In the genomic region with DNA sequence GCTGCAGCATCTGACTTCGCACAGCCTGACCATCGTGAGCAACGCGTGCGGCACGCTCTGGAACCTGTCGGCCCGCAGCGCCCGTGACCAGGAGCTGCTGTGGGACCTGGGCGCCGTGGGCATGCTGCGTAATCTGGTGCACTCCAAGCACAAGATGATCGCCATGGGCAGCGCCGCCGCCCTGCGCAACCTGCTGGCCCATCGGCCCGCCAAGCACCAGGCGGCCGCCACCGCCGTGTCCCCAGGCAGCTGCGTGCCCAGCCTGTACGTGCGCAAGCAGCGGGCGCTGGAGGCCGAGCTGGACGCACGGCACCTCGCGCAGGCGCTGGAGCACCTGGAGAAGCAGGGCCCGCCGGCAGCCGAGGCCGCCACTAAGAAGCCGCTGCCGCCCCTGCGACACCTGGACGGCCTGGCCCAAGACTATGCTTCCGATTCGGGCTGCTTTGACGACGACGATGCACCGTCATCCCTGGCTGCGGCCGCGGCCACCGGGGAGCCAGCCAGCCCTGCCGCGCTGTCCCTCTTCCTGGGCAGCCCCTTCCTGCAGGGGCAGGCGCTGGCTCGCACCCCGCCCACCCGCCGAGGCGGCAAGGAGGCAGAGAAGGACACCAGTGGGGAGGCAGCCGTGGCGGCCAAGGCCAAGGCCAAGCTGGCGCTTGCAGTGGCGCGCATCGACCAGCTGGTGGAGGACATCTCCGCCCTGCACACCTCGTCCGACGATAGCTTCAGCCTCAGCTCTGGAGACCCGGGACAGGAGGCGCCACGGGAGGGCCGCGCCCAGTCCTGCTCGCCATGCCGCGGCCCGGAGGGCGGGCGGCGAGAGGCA, we compare ENCODE assay signal across 8 cellular contexts. TPM values are rescaled to one million over a fixed set of nuclear protein-coding genes. Genes with fewer than 3 reads are reported as not detected.
DNase-seq lines count a peak whose midpoint lies in the region; ATAC-seq, FAIRE-seq and TF ChIP-seq lines count a peak whose summit lies in the region.

No MANE protein-coding gene starts in this region.

- ATAC-seq in HG03159 (IDR thresholded peaks at IDR 0.05; ENCODE audit: unreplicated experiment) (no peak), HG03139 (IDR thresholded peaks at IDR 0.05; ENCODE audit: unreplicated experiment) (no peak)

- H3K27ac ChIP-seq in endothelial cell of umbilical vein (ENCODE audit: insufficient read depth, low read depth, low read length), result no peak overlapping the region
- H3K27ac ChIP-seq in neural cell (ENCODE audit: low read length), result no peak overlapping the region

- DNase-seq in DMS53 (lab: John Stamatoyannopoulos, UW) (peak; percentile 89), endothelial cell of umbilical vein (ENCODE audit: low read depth, low spot score) (peak; percentile 41), posterior vena cava (ENCODE audit: low spot score) (no peak), SKM-1 treated with dmso at 0.1 percent for 144 hours (lab: John Stamatoyannopoulos, UW; ENCODE audit: unreplicated experiment) (no peak)

- CTCF ChIA-PET in endothelial cell of umbilical vein (lab: Charles Lee), result interaction anchor here (0.8 to 2.6 kb wide), 13 partner anchors 10 to 303 kb away, joined by 3 to 14 read pairs (median 5); partner anchors contain the start of gene REEP6

- TF ChIP-seq CTCF in LNCAP (IDR thresholded peaks at IDR 0.05) (peak; percentile 37; the same call in 1 of the 2 replicates), endothelial cell of umbilical vein (IDR thresholded peaks at IDR 0.05; ENCODE audit: extremely low read depth in 1 of 2, insufficient read depth in 1 of 2, low read depth in 1 of 2, low read length in 2 of 2) (peak; percentile 28 to 77), neural cell (IDR thresholded peaks at IDR 0.05; ENCODE audit: poor library complexity, severe bottlenecking) (peak; percentile 26)

- BruUV-seq in endothelial cell of umbilical vein (replicated peaks; lab: Mats Ljungman, UMichigan), result no TSS peak

- TF ChIP-seq EP300 in neural cell (conservative IDR thresholded peaks at IDR 0.05; ENCODE audit: poor library complexity, severe bottlenecking), result no peak

- dilution Hi-C loops in endothelial cell of umbilical vein (cut with MboI; ENCODE audit: extremely low pct_ligation_motif_present, low sequenced_read_pairs), result no loop called here

- H3F3A ChIP-seq in neural cell (ENCODE audit: insufficient read depth, low read length, poor library complexity, severe bottlenecking), result no peaks in the 10 kb centered on the region

- no peaks in the 10 kb centered on the region for H3K9me1 ChIP-seq in endothelial cell of umbilical vein (replicated peaks; ENCODE audit: control insufficient read depth, extremely low read depth, insufficient read depth, low read length)

- H3K4me2 ChIP-seq in endothelial cell of umbilical vein (ENCODE audit: insufficient read depth, low read length) (peak overlapping the region; percentile 2), neural cell (ENCODE audit: low read length) (no peak overlapping the region)

- intact Hi-C loops in endothelial cell of umbilical vein (cut with micrococcal nuclease) (no loop called here), posterior vena cava (cut with DNase I) (no loop called here)

- H3K79me2 ChIP-seq in endothelial cell of umbilical vein (ENCODE audit: control insufficient read depth, insufficient read depth, low read length), result no peaks in the 10 kb centered on the region
- peaks cover 5% of the 10 kb centered on the region for H3K79me2 ChIP-seq in neural cell (replicated peaks; ENCODE audit: insufficient read depth, low read length)

- TF ChIP-seq POLR2A in endothelial cell of umbilical vein (IDR thresholded peaks at IDR 0.05; ENCODE audit: low read depth, low read length), result no peak

- H3K9me3 ChIP-seq in endothelial cell of umbilical vein (replicated peaks; ENCODE audit: control insufficient read depth, insufficient read depth, low read length), result no peaks in the 10 kb centered on the region
- no peaks in the 10 kb centered on the region for H3K9me3 ChIP-seq in neural cell (ENCODE audit: low read length)

- H3K27me3 ChIP-seq in endothelial cell of umbilical vein (ENCODE audit: control insufficient read depth in 2 of 2, insufficient read depth in 2 of 2, low read length in 2 of 2) (peaks cover 25 to 53% of the 10 kb centered on the region in 2 experiments), neural cell (ENCODE audit: insufficient read depth, low read depth, low read length) (no peaks in the 10 kb centered on the region)

- no peaks in the 10 kb centered on the region for H3K9me2 ChIP-seq in neural cell (ENCODE audit: insufficient read depth, low read length)

- H4K20me1 ChIP-seq in endothelial cell of umbilical vein (replicated peaks; ENCODE audit: control insufficient read depth, extremely low read depth, insufficient read depth, low read length) (no peaks in the 10 kb centered on the region), neural cell (ENCODE audit: insufficient read depth) (peaks cover 39% of the 10 kb centered on the region)

- peak; percentile 75 for FAIRE-seq in endothelial cell of umbilical vein (lab: Jason Lieb, UNC)

- H3K4me3 ChIP-seq in endothelial cell of umbilical vein (replicated peaks in 1 of 3; ENCODE audit: insufficient read depth in 1 of 3, low read depth in 1 of 3, low read length in 3 of 3) (no peak overlapping the region), neural cell (ENCODE audit: low read length) (no peak overlapping the region)

- TF ChIP-seq RAD21 in neural cell (conservative IDR thresholded peaks at IDR 0.05), result no peak

- H2AFZ ChIP-seq in endothelial cell of umbilical vein (ENCODE audit: low read depth, low read length), result no peak overlapping the region
- H2AFZ ChIP-seq in neural cell (ENCODE audit: low read depth, low read length), result no peak overlapping the region

- H3K36me3 ChIP-seq in endothelial cell of umbilical vein (ENCODE audit: control insufficient read depth in 2 of 2, extremely low read depth in 1 of 2, insufficient read depth in 2 of 2, low read length in 2 of 2), result no peaks in the 10 kb centered on the region
- H3K36me3 ChIP-seq in neural cell (ENCODE audit: insufficient read depth, low read length), result peaks cover 6% of the 10 kb centered on the region

- POLR2A ChIA-PET in endothelial cell of umbilical vein (lab: Charles Lee), result no interaction called here

- H3K9ac ChIP-seq in endothelial cell of umbilical vein (replicated peaks; ENCODE audit: extremely low read depth, insufficient read depth, low read length), result no peak overlapping the region
- no peak overlapping the region for H3K9ac ChIP-seq in neural cell (ENCODE audit: low read length)

- peaks cover 5% of the 10 kb centered on the region for H3K4me1 ChIP-seq in endothelial cell of umbilical vein (ENCODE audit: control insufficient read depth, extremely low read depth, insufficient read depth, low read length)

RNA-seq across cellular contexts. Expression of gene C19orf25, which starts 13.6 kb away (rescaled TPM):
- total RNA-seq in endothelial cell of umbilical vein, result 28.0 and 29.0 TPM in 2 replicates
- 34.6 and 40.3 TPM in 2 replicates for polyA plus RNA-seq in endothelial cell of umbilical vein
- 21.2 and 27.3 TPM in 2 replicates for polyA plus RNA-seq in endothelial cell of umbilical vein (2011; cell fraction: cytosol; rRNA removed)
- 20.9 TPM in 2 replicates for polyA plus RNA-seq in endothelial cell of umbilical vein (2011; cell fraction: nucleus; rRNA removed)
- polyA plus RNA-seq in endothelial cell of umbilical vein (2012), result 10.8 and 16.6 TPM in 2 replicates
- 7.0 and 9.5 TPM in 2 replicates for polyA minus RNA-seq in endothelial cell of umbilical vein
- polyA minus RNA-seq in endothelial cell of umbilical vein (2011; cell fraction: cytosol; rRNA and poly(A)+ RNA removed), result 19.0 TPM
- 9.1 and 11.3 TPM in 2 replicates for polyA minus RNA-seq in endothelial cell of umbilical vein (2011; cell fraction: nucleus; rRNA and poly(A)+ RNA removed)
- polyA plus RNA-seq in neural cell, result 80.2 and 108 TPM in 2 replicates
- 33.8 and 39.9 TPM in 2 replicates for polyA minus RNA-seq in neural cell
- 10 to 100 TPM; 16.2 to 17.3 TPM for total RNA-seq in posterior vena cava

RNA-seq across cellular contexts. Expression of gene APC2, which starts 15.5 kb away (rescaled TPM):
- total RNA-seq in endothelial cell of umbilical vein (0.04 and 0.23 TPM in 2 replicates), posterior vena cava (under 1 TPM; 0.05 to 0.10 TPM)
- polyA plus RNA-seq in endothelial cell of umbilical vein (0.01 and 0.05 TPM in 2 replicates), neural cell (50.5 and 79.7 TPM in 2 replicates)
- 0.01 and 0.03 TPM in 2 replicates for polyA plus RNA-seq in endothelial cell of umbilical vein (2011; cell fraction: cytosol; rRNA removed)
- polyA plus RNA-seq in endothelial cell of umbilical vein (2011; cell fraction: nucleus; rRNA removed), result 0.10 and 0.12 TPM in 2 replicates
- polyA plus RNA-seq in endothelial cell of umbilical vein (2012), result 0.15 and 0.19 TPM in 2 replicates
- polyA minus RNA-seq in endothelial cell of umbilical vein (0.04 TPM in 1 of 2 replicates, not detected in the other), neural cell (302 and 348 TPM in 2 replicates)
- 0.41 TPM for polyA minus RNA-seq in endothelial cell of umbilical vein (2011; cell fraction: cytosol; rRNA and poly(A)+ RNA removed)
- polyA minus RNA-seq in endothelial cell of umbilical vein (2011; cell fraction: nucleus; rRNA and poly(A)+ RNA removed), result 0.19 and 0.24 TPM in 2 replicates

RNA-seq across cellular contexts. Expression of gene PCSK4, which starts 24.7 kb away (rescaled TPM):
- total RNA-seq in endothelial cell of umbilical vein (0.92 and 1.2 TPM in 2 replicates), posterior vena cava (1 to 10 TPM in 1 of 2 donors, under 1 TPM in 1; 0.52 to 1.8 TPM)
- polyA plus RNA-seq in endothelial cell of umbilical vein (1.7 TPM in 2 replicates), neural cell (11.8 and 24.1 TPM in 2 replicates)
- polyA plus RNA-seq in endothelial cell of umbilical vein (2011; cell fraction: cytosol; rRNA removed), result 0.41 and 0.48 TPM in 2 replicates
- polyA plus RNA-seq in endothelial cell of umbilical vein (2011; cell fraction: nucleus; rRNA removed), result 5.9 and 7.2 TPM in 2 replicates
- 0.96 and 2.2 TPM in 2 replicates for polyA plus RNA-seq in endothelial cell of umbilical vein (2012)
- polyA minus RNA-seq in endothelial cell of umbilical vein (1.2 and 1.4 TPM in 2 replicates), neural cell (6.1 and 6.8 TPM in 2 replicates)
- 0.61 TPM for polyA minus RNA-seq in endothelial cell of umbilical vein (2011; cell fraction: cytosol; rRNA and poly(A)+ RNA removed)
- 0.38 and 1.1 TPM in 2 replicates for polyA minus RNA-seq in endothelial cell of umbilical vein (2011; cell fraction: nucleus; rRNA and poly(A)+ RNA removed)

RNA-seq across cellular contexts. Expression of gene REEP6, which starts 25.6 kb away (rescaled TPM):
- total RNA-seq in endothelial cell of umbilical vein, result 1.5 and 1.8 TPM in 2 replicates
- polyA plus RNA-seq in endothelial cell of umbilical vein, result 1.3 and 1.5 TPM in 2 replicates
- polyA plus RNA-seq in endothelial cell of umbilical vein (2011; cell fraction: cytosol; rRNA removed), result 0.56 TPM in 2 replicates
- polyA plus RNA-seq in endothelial cell of umbilical vein (2011; cell fraction: nucleus; rRNA removed), result 0.21 and 0.56 TPM in 2 replicates
- 2.0 and 3.6 TPM in 2 replicates for polyA plus RNA-seq in endothelial cell of umbilical vein (2012)
- polyA minus RNA-seq in endothelial cell of umbilical vein, result 0.49 and 1.5 TPM in 2 replicates
- polyA minus RNA-seq in endothelial cell of umbilical vein (2011; cell fraction: cytosol; rRNA and poly(A)+ RNA removed), result 5.2 TPM
- not detected in 2 replicates for polyA minus RNA-seq in endothelial cell of umbilical vein (2011; cell fraction: nucleus; rRNA and poly(A)+ RNA removed)
- 10.7 and 17.0 TPM in 2 replicates for polyA plus RNA-seq in neural cell
- 6.6 and 8.5 TPM in 2 replicates for polyA minus RNA-seq in neural cell
- 1 to 10 TPM in 1 of 2 donors, under 1 TPM in 1; 0.33 to 1.2 TPM for total RNA-seq in posterior vena cava

RNA-seq across cellular contexts. Expression of gene RPS15, which starts 27.2 kb away (rescaled TPM):
- 1,260 and 1,287 TPM in 2 replicates for total RNA-seq in endothelial cell of umbilical vein
- polyA plus RNA-seq in endothelial cell of umbilical vein, result 2,646 and 3,270 TPM in 2 replicates
- 2,566 and 2,596 TPM in 2 replicates for polyA plus RNA-seq in endothelial cell of umbilical vein (2011; cell fraction: cytosol; rRNA removed)
- polyA plus RNA-seq in endothelial cell of umbilical vein (2011; cell fraction: nucleus; rRNA removed), result 642 and 652 TPM in 2 replicates
- 1,687 and 2,164 TPM in 2 replicates for polyA plus RNA-seq in endothelial cell of umbilical vein (2012)
- polyA minus RNA-seq in endothelial cell of umbilical vein, result 334 and 411 TPM in 2 replicates
- polyA minus RNA-seq in endothelial cell of umbilical vein (2011; cell fraction: cytosol; rRNA and poly(A)+ RNA removed), result 1,670 TPM
- 86.6 and 136 TPM in 2 replicates for polyA minus RNA-seq in endothelial cell of umbilical vein (2011; cell fraction: nucleus; rRNA and poly(A)+ RNA removed)
- 452 and 591 TPM in 2 replicates for polyA plus RNA-seq in neural cell
- 127 and 197 TPM in 2 replicates for polyA minus RNA-seq in neural cell
- 100 to 1,000 TPM; 722 to 743 TPM for total RNA-seq in posterior vena cava

Comparison
In these comparisons a context has a peak if more than half of its experiments do, and no peak if none do; other contexts are left out.
1. DNase-seq: peak in DMS53 (single experiment) and endothelial cell of umbilical vein (single experiment); none in posterior vena cava (single experiment) and SKM-1 treated with dmso at 0.1 percent for 144 hours (single experiment).
2. Peak in every context shown above with its lines, with median percentiles within 50 percentile points of each other: CTCF ChIP-seq.